ENCODE assay signal across 11 cellular contexts in genomic region chr11:84398017-84398626, GRCh38.
DNase-seq lines count a peak whose midpoint lies in the region; ATAC-seq and TF ChIP-seq lines count a peak whose summit lies in the region.
"Had no signal": no experiment of that assay in that cellular context is flagged by ENCODE, and none has a peak within 500 bp of the region (broad histone marks: within the 10 kb centered on the region; RNA-seq: fewer than 3 reads in every experiment).

No MANE protein-coding gene starts in this region.

- H3K4me3 ChIP-seq in kidney epithelial cell (ENCODE audit: low read depth, low read length) (no peak overlapping the region), lower leg skin (ENCODE audit: low read depth, poor library complexity, severe bottlenecking) (no peak overlapping the region)
- H3K4me3 ChIP-seq: K562 had no signal

- ATAC-seq in HG02973 (IDR thresholded peaks at IDR 0.05; ENCODE audit: unreplicated experiment) (no peak), HG03039 (IDR thresholded peaks at IDR 0.05; ENCODE audit: unreplicated experiment) (no peak), GM21529 (IDR thresholded peaks at IDR 0.05; ENCODE audit: unreplicated experiment) (no peak)
- ATAC-seq: K562, left lobe of liver had no signal

- TF ChIP-seq POLR2A in lower leg skin (IDR thresholded peaks at IDR 0.05), result no peak

- DNase-seq in Caki2 (ENCODE audit: low read depth), result peak; percentile 5
- DNase-seq in HuH-7 (ENCODE audit: low spot score), result peak; percentile 6
- peak; percentile 21 to 30 for DNase-seq in SHP77 (lab: John Stamatoyannopoulos, UW)
- DNase-seq in kidney epithelial cell (ENCODE audit: low read depth), result no peak
- no peak for DNase-seq in lower leg skin (ENCODE audit: low spot score in 2 of 2)
- DNase-seq: activated gamma-delta T cell treated with Interleukin-2 at 50 U/mL for 16 hours had no signal

- TF ChIP-seq CTCF in kidney epithelial cell (IDR thresholded peaks at IDR 0.05; ENCODE audit: insufficient read depth, low read length, poor library complexity, severe bottlenecking), result peak; percentile 56
- no peak for TF ChIP-seq CTCF in lower leg skin (IDR thresholded peaks at IDR 0.05)

- intact Hi-C loops in lower leg skin (cut with DNase I; ENCODE audit: low total_unique reads), result no loop called here

- WGBS in lower leg skin, 2 donors, result 59 to 61% methylated on average over 3 of the region's 3 CpGs

- in situ Hi-C loops in Caki2 (cut with HindIII; ENCODE audit: low pct_unique_long_range_greater_than_20kb, low sequenced_read_pairs), result no loop called here

- no peaks in the 10 kb centered on the region for H3K36me3 ChIP-seq in kidney epithelial cell (ENCODE audit: control insufficient read depth, insufficient read depth, low read length)

- H3K27me3 ChIP-seq in kidney epithelial cell (ENCODE audit: control insufficient read depth, insufficient read depth, low read length), result no peaks in the 10 kb centered on the region

Comparison
In these comparisons a context has a peak if more than half of its experiments do, and no peak if none do; other contexts are left out.
1. DNase-seq: peak in Caki2 (single experiment), HuH-7 (single experiment) and SHP77 (2 of 2); none in kidney epithelial cell (single experiment) and lower leg skin (0 of 2).